24 cellular contexts compared by ENCODE assay signal in the genomic region with DNA sequence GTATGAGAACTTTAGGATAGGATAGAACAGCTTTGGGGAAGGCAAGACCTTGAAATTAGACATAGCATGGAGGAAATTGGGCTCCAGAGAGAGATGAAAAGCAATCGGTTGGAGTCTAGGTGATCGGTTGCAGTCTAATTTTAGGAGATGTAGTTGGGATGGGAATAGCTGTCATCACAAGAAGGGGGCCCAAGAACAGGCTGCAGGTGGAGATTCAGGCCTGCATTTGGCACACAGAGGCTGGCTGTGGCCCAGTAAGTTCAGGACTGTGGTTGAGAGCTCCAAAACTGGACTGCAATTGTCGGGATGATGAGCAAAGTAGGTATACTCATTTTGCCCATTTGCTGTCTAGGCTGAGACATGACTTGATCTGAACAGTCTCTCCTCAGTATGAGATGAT.
DNase-seq lines count a peak whose midpoint lies in the region; ATAC-seq and TF ChIP-seq lines count a peak whose summit lies in the region.
"Had no signal": no experiment of that assay in that cellular context is flagged by ENCODE, and none has a peak within 500 bp of the region (broad histone marks: within the 10 kb centered on the region; RNA-seq: fewer than 3 reads in every experiment).

No MANE protein-coding gene starts in this region.

- no peaks in the 10 kb centered on the region for H3K27me3 ChIP-seq in PC-9 (ENCODE audit: insufficient read depth, low read depth)
- H3K27me3 ChIP-seq in mesenchymal stem cell (ENCODE audit: control insufficient read depth in 1 of 2, insufficient read depth in 1 of 2, low read length in 2 of 2) = no peaks in the 10 kb centered on the region
- H3K27me3 ChIP-seq in esophagus squamous epithelium = no peaks in the 10 kb centered on the region
- H3K27me3 ChIP-seq in psoas muscle (ENCODE audit: insufficient read depth in 3 of 3, low read length in 2 of 3) = no peaks in the 10 kb centered on the region
- H3K27me3 ChIP-seq: Peyer's patch had no signal

- 0 out of 2 replicates have a peak, but pooled peaks cover 6% of the 10 kb centered on the region for H3K9me3 ChIP-seq in PC-9 (ENCODE audit: insufficient read depth, low read depth)
- H3K9me3 ChIP-seq in mesenchymal stem cell (ENCODE audit: control insufficient read depth, low read length) = no peaks in the 10 kb centered on the region
- H3K9me3 ChIP-seq in esophagus squamous epithelium = no peaks in the 10 kb centered on the region
- peaks cover 8% of the 10 kb centered on the region for H3K9me3 ChIP-seq in psoas muscle

- BruUV-seq in PC-9 (replicated peaks; lab: Mats Ljungman, UMichigan) = no TSS peak

- no peak overlapping the region for H2BK120ac ChIP-seq in mesenchymal stem cell (ENCODE audit: low read depth, low read length)

- 0 out of 2 replicates have a peak, but pooled peaks cover 4% of the 10 kb centered on the region for H3K4me1 ChIP-seq in PC-9 (replicated peaks; ENCODE audit: insufficient read depth)
- H3K4me1 ChIP-seq in mesenchymal stem cell (ENCODE audit: control insufficient read depth, insufficient read depth, low read depth, low read length) = no peaks in the 10 kb centered on the region
- H3K4me1 ChIP-seq in esophagus squamous epithelium = no peaks in the 10 kb centered on the region
- H3K4me1 ChIP-seq in psoas muscle = no peaks in the 10 kb centered on the region
- H3K4me1 ChIP-seq: Peyer's patch had no signal

- no peak overlapping the region for H2AK5ac ChIP-seq in mesenchymal stem cell (ENCODE audit: low read length, severe bottlenecking)

- ATAC-seq in left ventricle myocardium superior = peak; percentile 70
- ATAC-seq in psoas muscle = no peak

- POLR2A ChIA-PET in PC-9 (lab: Charles Lee; ENCODE audit: unreplicated experiment) = no interaction called here

- H3K79me2 ChIP-seq in PC-9 (ENCODE audit: low read depth) = no peaks in the 10 kb centered on the region

- no peak overlapping the region for H2BK12ac ChIP-seq in mesenchymal stem cell (ENCODE audit: low read length in 2 of 2)

- no peak overlapping the region for H2BK15ac ChIP-seq in mesenchymal stem cell (ENCODE audit: low read depth, poor library complexity, severe bottlenecking)

- TF ChIP-seq POLR2A in esophagus squamous epithelium (IDR thresholded peaks at IDR 0.05) = no peak

- WGBS in mesenchymal stem cell = 99% methylated on average over 3 of the region's 3 CpGs
- 87 to 96% methylated on average over 3 of the region's 3 CpGs for WGBS in esophagus squamous epithelium, 2 donors
- 78 to 87% (median 86%) methylated on average over 3 of the region's 3 CpGs for WGBS in psoas muscle, 3 donors

- H3K9me2 ChIP-seq in PC-9 (ENCODE audit: insufficient read depth) = no peaks in the 10 kb centered on the region

- H3K23ac ChIP-seq in mesenchymal stem cell (ENCODE audit: low read length in 2 of 2) = no peak overlapping the region

- no peaks in the 10 kb centered on the region for H3K79me1 ChIP-seq in mesenchymal stem cell (replicated peaks; ENCODE audit: low read length, poor library complexity, severe bottlenecking)

- TF ChIP-seq CTCF in PC-9 (conservative IDR thresholded peaks at IDR 0.05) (no peak), esophagus squamous epithelium (IDR thresholded peaks at IDR 0.05) (no peak), psoas muscle (IDR thresholded peaks at IDR 0.05) (no peak)

- H4K20me1 ChIP-seq in PC-9 (ENCODE audit: insufficient read depth) = no peaks in the 10 kb centered on the region

- no peak overlapping the region for H2BK5ac ChIP-seq in mesenchymal stem cell (ENCODE audit: low read depth, low read length, poor library complexity, severe bottlenecking)

- no peak overlapping the region for H3K14ac ChIP-seq in mesenchymal stem cell (ENCODE audit: low read length in 2 of 2)

- H4K8ac ChIP-seq in mesenchymal stem cell (ENCODE audit: low read length) = no peak overlapping the region

- H3K27ac ChIP-seq in PC-9 (no peak overlapping the region), mesenchymal stem cell (ENCODE audit: low read length, poor library complexity, severe bottlenecking) (no peak overlapping the region), esophagus squamous epithelium (no peak overlapping the region), psoas muscle (no peak overlapping the region)
- H3K27ac ChIP-seq: HL-60, Peyer's patch, SK-N-MC had no signal

- H3K9ac ChIP-seq in mesenchymal stem cell (ENCODE audit: low read length) = no peak overlapping the region

- H3K18ac ChIP-seq in mesenchymal stem cell (ENCODE audit: low read depth in 1 of 2, low read length in 2 of 2) = no peak overlapping the region

- H3K4me3 ChIP-seq in PC-9 (no peak overlapping the region), mesenchymal stem cell (ENCODE audit: insufficient read depth in 1 of 2, low read depth in 1 of 2, low read length in 2 of 2) (no peak overlapping the region), esophagus squamous epithelium (no peak overlapping the region), psoas muscle (no peak overlapping the region)
- H3K4me3 ChIP-seq: A549, Peyer's patch, SK-N-MC had no signal

- no peak overlapping the region for H4K91ac ChIP-seq in mesenchymal stem cell (ENCODE audit: low read length)

- CTCF ChIA-PET in PC-9 (lab: Charles Lee) = no interaction called here

- no peaks in the 10 kb centered on the region for H3K36me3 ChIP-seq in PC-9 (ENCODE audit: low read depth)
- H3K36me3 ChIP-seq in mesenchymal stem cell (ENCODE audit: control insufficient read depth in 1 of 2, insufficient read depth in 2 of 2, low read depth in 1 of 2, low read length in 2 of 2) = no peaks in the 10 kb centered on the region
- H3K36me3 ChIP-seq in esophagus squamous epithelium = no peaks in the 10 kb centered on the region
- H3K36me3 ChIP-seq in psoas muscle (ENCODE audit: insufficient read depth in 1 of 2, low read depth in 1 of 2) = no peaks in the 10 kb centered on the region
- H3K36me3 ChIP-seq: Peyer's patch had no signal

- H3K4me2 ChIP-seq in PC-9 (no peak overlapping the region), mesenchymal stem cell (ENCODE audit: low read length, poor library complexity, severe bottlenecking) (no peak overlapping the region)
- H3K4me2 ChIP-seq: A549 had no signal

- DNase-seq in left ventricle myocardium superior = peak; percentile 40
- DNase-seq in cardiac septum (ENCODE audit: low spot score) = no peak
- DNase-seq in PC-9 = no peak
- no peak for DNase-seq in mesenchymal stem cell
- no peak for DNase-seq in esophagus squamous epithelium (lab: John Stamatoyannopoulos, UW)
- no peak for DNase-seq in psoas muscle
- DNase-seq in activated CD4-positive, alpha-beta T cell treated with anti-CD3 and anti-CD28 coated beads, Interleukin-2, amount 50 U/mL, for 1 hour = no peak
- DNase-seq: AML-193, C1 segment of cervical spinal cord, DMS153, DND-41, NCI-H1092, NCI-H1417 treated with DMSO at 0.1 percent for 48 hours, NCI-H1694 treated with DMSO at 0.1 percent for 48 hours, NCI-H2081 treated with DMSO at 0.1 percent for 48 hours, NCI-H2171, NCI-H226, NCI-H510A, NCI-H69, Peyer's patch, SIG-M5 had no signal

- intact Hi-C loops in left ventricle myocardium superior (cut with micrococcal nuclease) = no loop called here
- intact Hi-C loops in cardiac septum (cut with DNase I) = no loop called here
- intact Hi-C loops in PC-9 (cut with micrococcal nuclease; ENCODE audit: unreplicated experiment) = no loop called here
- intact Hi-C loops in esophagus squamous epithelium (cut with DNase I) = no loop called here
- intact Hi-C loops in psoas muscle (cut with DNase I) = no loop called here

- no peaks in the 10 kb centered on the region for H3F3A ChIP-seq in PC-9 (ENCODE audit: insufficient read depth, low read depth)

- no peak overlapping the region for H3K4ac ChIP-seq in mesenchymal stem cell (ENCODE audit: low read depth in 1 of 2, low read length in 2 of 2)

- peak overlapping the region; percentile 27; the same call in 1 of the 2 replicates for H2AFZ ChIP-seq in PC-9
- peak overlapping the region; percentile 27 for H2AFZ ChIP-seq in mesenchymal stem cell (ENCODE audit: low read depth, low read length)
